In the genomic region with DNA sequence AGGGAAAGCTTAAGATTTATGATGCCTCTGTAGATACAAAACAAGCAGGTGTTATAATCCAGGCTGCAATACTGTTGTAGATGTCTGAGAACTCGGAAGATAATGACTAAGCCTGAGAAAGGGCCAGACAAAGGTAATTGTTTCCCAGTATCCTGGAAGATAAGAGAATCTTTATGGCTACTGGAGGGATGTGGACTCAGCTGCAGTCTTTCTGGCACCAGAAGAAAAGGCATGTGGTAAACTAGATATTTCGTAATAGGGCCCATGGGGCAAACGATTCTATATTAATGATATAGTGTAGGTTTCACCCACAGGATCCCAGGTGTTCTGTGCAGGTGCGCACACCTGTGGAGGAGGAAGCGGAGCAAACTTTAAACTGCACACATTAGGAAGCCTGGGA, we compare ENCODE assay signal across 1 cellular context.
TF ChIP-seq lines count a peak whose summit lies in the region.

No MANE protein-coding gene starts in this region.

TF ChIP-seq in HEK293, 187 proteins besides CTCF, POLR2A, EP300 and RAD21 (continued from another document):
- TF ChIP-seq ZNF518A (tag by site-specific recombination; conservative IDR thresholded peaks at IDR 0.05; ENCODE audit: low read depth) (no peak), SCRT2 (tag by site-specific recombination; IDR thresholded peaks at IDR 0.05) (0 out of 2 replicates have a peak, but pooled peaks have one; percentile 13), ZEB2 (tag by site-specific recombination; IDR thresholded peaks at IDR 0.05) (peak; percentile 55), ZBTB8A (tag by site-specific recombination; IDR thresholded peaks at IDR 0.05) (peak; percentile 31; the same call in 1 of the 2 replicates)
